Comparison of ENCODE assay signal across 39 cellular contexts in genomic region chr20:63227260-63227659, GRCh38. TPM values are rescaled to one million over a fixed set of nuclear protein-coding genes. Genes with fewer than 3 reads are reported as not detected.
"Had no signal": no experiment of that assay in that cellular context is flagged by ENCODE, and none has a peak within 500 bp of the region (broad histone marks: within the 10 kb centered on the region; RNA-seq: fewer than 3 reads in every experiment).

No MANE protein-coding gene starts in this region.

- H3K27ac Mint-ChIP-seq: activated B cell treated with CpG ODN at 0.5 μM for 24 hours; activated CD4-positive, alpha-beta memory T cell treated with anti-CD3 and anti-CD28 coated beads for 36 hours; activated CD4-positive, alpha-beta T cell treated with anti-CD3 and anti-CD28 coated beads, Interleukin-2, amount 10 ng/mL, durations not matched to agents 24 days and 14 days; activated CD8-positive, alpha-beta T cell treated with anti-CD3 and anti-CD28 coated beads for 36 hours; activated naive CD4-positive, alpha-beta T cell treated with anti-CD3 and anti-CD28 coated beads for 36 hours; activated naive CD4-positive, alpha-beta T cell treated with anti-CD3 and anti-CD28 coated beads, Interleukin-2, amount 50 U/mL, for 72 hours; activated naive CD8-positive, alpha-beta T cell treated with anti-CD3 and anti-CD28 coated beads for 36 hours; activated T-cell treated with anti-CD3 and anti-CD28 coated beads, Interleukin-2, amount 50 U/mL, for 72 hours; activated T-helper 1 cell treated with anti-CD3 and anti-CD28 coated beads, Interleukin-12 subunit alpha, Interleukin-12 subunit beta, Interleukin-2, Interleukin-4 antibody, amounts not matched to agents 30 ng/mL and 10 ng/mL and 1 ng/mL, durations not matched to agents 14 hours and 24 hours and 36 hours; activated T-helper 17 cell treated with anti-CD3 and anti-CD28 coated beads, Interleukin-2, amount 50 U/mL, for 72 hours; brain; T-cell; T-helper 17 cell had no signal

- H3K36me3 ChIP-seq: adrenal gland, cardiac muscle cell had no signal

- FAIRE-seq: bronchial epithelial cell, TTC549 had no signal

- H3K9me3 Mint-ChIP-seq: activated B cell treated with CpG ODN at 0.5 μM for 24 hours; activated CD4-positive, alpha-beta memory T cell treated with anti-CD3 and anti-CD28 coated beads for 36 hours; activated CD4-positive, alpha-beta T cell treated with anti-CD3 and anti-CD28 coated beads, Interleukin-2, amount 10 ng/mL, durations not matched to agents 24 days and 14 days; activated CD8-positive, alpha-beta T cell treated with anti-CD3 and anti-CD28 coated beads for 36 hours; activated naive CD4-positive, alpha-beta T cell treated with anti-CD3 and anti-CD28 coated beads for 36 hours; activated naive CD4-positive, alpha-beta T cell treated with anti-CD3 and anti-CD28 coated beads, Interleukin-2, amount 50 U/mL, for 72 hours; activated naive CD8-positive, alpha-beta T cell treated with anti-CD3 and anti-CD28 coated beads for 36 hours; activated T-cell treated with anti-CD3 and anti-CD28 coated beads, Interleukin-2, amount 50 U/mL, for 4 hours; activated T-cell treated with anti-CD3 and anti-CD28 coated beads, Interleukin-2, amount 50 U/mL, for 72 hours; activated T-helper 1 cell treated with anti-CD3 and anti-CD28 coated beads, Interleukin-12 subunit alpha, Interleukin-12 subunit beta, Interleukin-2, Interleukin-4 antibody, amounts not matched to agents 30 ng/mL and 10 ng/mL and 1 ng/mL, durations not matched to agents 14 hours and 24 hours and 36 hours; activated T-helper 17 cell treated with anti-CD3 and anti-CD28 coated beads, Interleukin-2, amount 50 U/mL, for 72 hours; central memory CD8-positive, alpha-beta T cell; T-cell had no signal

- H3K4me3 Mint-ChIP-seq: activated B cell treated with CpG ODN at 0.5 μM for 24 hours; activated CD4-positive, alpha-beta memory T cell treated with anti-CD3 and anti-CD28 coated beads for 36 hours; activated CD4-positive, alpha-beta T cell treated with anti-CD3 and anti-CD28 coated beads, Interleukin-2, amount 10 ng/mL, durations not matched to agents 24 days and 14 days; activated CD8-positive, alpha-beta T cell treated with anti-CD3 and anti-CD28 coated beads for 36 hours; activated naive CD4-positive, alpha-beta T cell treated with anti-CD3 and anti-CD28 coated beads for 36 hours; activated naive CD8-positive, alpha-beta T cell treated with anti-CD3 and anti-CD28 coated beads for 36 hours; activated T-cell treated with anti-CD3 and anti-CD28 coated beads, Interleukin-2, amount 50 U/mL, for 4 hours; activated T-cell treated with anti-CD3 and anti-CD28 coated beads, Interleukin-2, amount 50 U/mL, for 72 hours; activated T-helper 1 cell treated with anti-CD3 and anti-CD28 coated beads, Interleukin-12 subunit alpha, Interleukin-12 subunit beta, Interleukin-2, Interleukin-4 antibody, amounts not matched to agents 30 ng/mL and 10 ng/mL and 1 ng/mL, durations not matched to agents 14 hours and 24 hours and 36 hours; activated T-helper 17 cell treated with anti-CD3 and anti-CD28 coated beads, Interleukin-2, amount 50 U/mL, for 72 hours; brain; central memory CD8-positive, alpha-beta T cell; T-cell; T-helper 17 cell had no signal

- H3K27ac ChIP-seq: adrenal gland, cardiac muscle cell, VCaP had no signal

- H3K36me3 Mint-ChIP-seq: activated CD4-positive, alpha-beta memory T cell treated with anti-CD3 and anti-CD28 coated beads for 36 hours; activated naive CD4-positive, alpha-beta T cell treated with anti-CD3 and anti-CD28 coated beads, Interleukin-2, amount 50 U/mL, for 72 hours; activated naive CD8-positive, alpha-beta T cell treated with anti-CD3 and anti-CD28 coated beads for 36 hours; brain; T-cell had no signal

- H3K4me3 ChIP-seq: adrenal gland, cardiac muscle cell had no signal

- H3K4me1 Mint-ChIP-seq: activated CD4-positive, alpha-beta T cell treated with anti-CD3 and anti-CD28 coated beads, Interleukin-2, amount 10 ng/mL, durations not matched to agents 24 days and 14 days; activated naive CD8-positive, alpha-beta T cell treated with anti-CD3 and anti-CD28 coated beads for 36 hours; activated T-helper 17 cell treated with anti-CD3 and anti-CD28 coated beads, Interleukin-2, amount 50 U/mL, for 72 hours; central memory CD8-positive, alpha-beta T cell had no signal

- DNase-seq: activated B cell treated with CpG ODN at 0.5 μM for 24 hours; activated CD4-positive, alpha-beta memory T cell treated with anti-CD3 and anti-CD28 coated beads for 36 hours; activated CD4-positive, alpha-beta T cell treated with anti-CD3 and anti-CD28 coated beads for 4 hours; activated CD4-positive, alpha-beta T cell treated with anti-CD3 and anti-CD28 coated beads, Interleukin-2, amount 10 ng/mL, durations not matched to agents 24 days and 14 days; activated CD4-positive, alpha-beta T cell treated with anti-CD3 and anti-CD28 coated beads, Interleukin-2, amount 50 U/mL, for 1 hour; activated CD4-positive, alpha-beta T cell treated with anti-CD3 and anti-CD28 coated beads, Interleukin-2, amount 50 U/mL, for 4 hours; activated CD4-positive, CD25-positive, alpha-beta regulatory T cell treated with anti-CD3 and anti-CD28 coated beads, Interleukin-2, amount 50 U/mL, for 72 hours; activated CD8-positive, alpha-beta memory T cell treated with anti-CD3 and anti-CD28 coated beads, Interleukin-2, amount 50 U/mL, for 4 hours; activated CD8-positive, alpha-beta T cell treated with anti-CD3 and anti-CD28 coated beads for 36 hours; activated effector memory CD4-positive, alpha-beta T cell treated with anti-CD3 and anti-CD28 coated beads, Interleukin-2, amount 50 U/mL, for 16 hours; activated gamma-delta T cell treated with Interleukin-2 at 50 U/mL for 16 hours; activated naive CD4-positive, alpha-beta T cell; activated naive CD4-positive, alpha-beta T cell treated with anti-CD3 and anti-CD28 coated beads for 36 hours; activated naive CD4-positive, alpha-beta T cell treated with anti-CD3 and anti-CD28 coated beads, Interleukin-2, amount 50 U/mL, for 16 hours; activated naive CD8-positive, alpha-beta T cell treated with anti-CD3 and anti-CD28 coated beads for 36 hours; activated T-cell treated with anti-CD3 and anti-CD28 coated beads for 4 hours; activated T-cell treated with anti-CD3 and anti-CD28 coated beads, Interleukin-2, amount 50 U/mL, for 1 hour; activated T-cell treated with anti-CD3 and anti-CD28 coated beads, Interleukin-2, amount 50 U/mL, for 4 hours; activated T-cell treated with anti-CD3 and anti-CD28 coated beads, Interleukin-2, amount 50 U/mL, for 72 hours; adrenal gland; amniotic stem cell; aorta; caudate nucleus; cerebellar nuclear complex; T-cell; T-helper 17 cell; T-helper 9 cell had no signal

- ATAC-seq: activated CD8-positive, alpha-beta T cell treated with anti-CD3 and anti-CD28 coated beads for 36 hours; activated naive CD4-positive, alpha-beta T cell treated with anti-CD3 and anti-CD28 coated beads, Interleukin-2, amount 50 U/mL, for 72 hours; activated T-cell treated with anti-CD3 and anti-CD28 coated beads, Interleukin-2, amount 50 U/mL, for 4 hours; activated T-cell treated with anti-CD3 and anti-CD28 coated beads, Interleukin-2, amount 50 U/mL, for 72 hours; activated T-helper 17 cell treated with anti-CD3 and anti-CD28 coated beads, Interleukin-2, amount 50 U/mL, for 72 hours; T-cell; T-helper 17 cell had no signal

- H3K9me3 ChIP-seq: adrenal gland had no signal

RNA-seq across cellular contexts. Expression of gene BIRC7, which starts 8.4 kb away (rescaled TPM):
- total RNA-seq: activated B cell treated with CpG ODN at 0.5 μM for 24 hours; activated CD4-positive, alpha-beta memory T cell treated with anti-CD3 and anti-CD28 coated beads for 36 hours; activated CD4-positive, alpha-beta T cell treated with anti-CD3 and anti-CD28 coated beads, Interleukin-2, amount 10 ng/mL, durations not matched to agents 24 days and 14 days; activated CD8-positive, alpha-beta memory T cell treated with anti-CD3 and anti-CD28 coated beads for 36 hours; activated naive CD4-positive, alpha-beta T cell treated with anti-CD3 and anti-CD28 coated beads for 36 hours; activated T-cell treated with anti-CD3 and anti-CD28 coated beads, Interleukin-2, amount 50 U/mL, for 4 hours; activated T-helper 1 cell treated with anti-CD3 and anti-CD28 coated beads, Interleukin-12 subunit alpha, Interleukin-12 subunit beta, Interleukin-2, Interleukin-4 antibody, amounts not matched to agents 30 ng/mL and 10 ng/mL and 1 ng/mL, durations not matched to agents 14 hours and 24 hours and 36 hours; aorta; bronchial epithelial cell; T-cell; T-helper 1 cell treated with Interleukin-12 subunit alpha and Interleukin-12 subunit beta and Interleukin-4 antibody, amounts not matched to agents 30 ng/mL and 1 ng/mL, for 36 hours; T-helper 17 cell; T-helper 2 cell treated with Interferon-gamma antibody and Interleukin-4, amounts not matched to agents 100 ng/mL and 5 ng/mL, for 36 hours had no signal
- polyA plus RNA-seq: aorta, cardiac muscle cell had no signal

RNA-seq across cellular contexts. Expression of gene NKAIN4, which starts 27.0 kb away (rescaled TPM):
- total RNA-seq: activated B cell treated with CpG ODN at 0.5 μM for 24 hours; activated CD4-positive, alpha-beta memory T cell treated with anti-CD3 and anti-CD28 coated beads for 36 hours; activated CD4-positive, alpha-beta T cell treated with anti-CD3 and anti-CD28 coated beads, Interleukin-2, amount 10 ng/mL, durations not matched to agents 24 days and 14 days; activated CD8-positive, alpha-beta memory T cell treated with anti-CD3 and anti-CD28 coated beads for 36 hours; activated CD8-positive, alpha-beta T cell treated with anti-CD3 and anti-CD28 coated beads for 36 hours; activated naive CD4-positive, alpha-beta T cell treated with anti-CD3 and anti-CD28 coated beads for 36 hours; activated naive CD4-positive, alpha-beta T cell treated with anti-CD3 and anti-CD28 coated beads, Interleukin-2, amount 50 U/mL, for 72 hours; activated naive CD8-positive, alpha-beta T cell treated with anti-CD3 and anti-CD28 coated beads for 36 hours; activated T-cell treated with anti-CD3 and anti-CD28 coated beads, Interleukin-2, amount 50 U/mL, for 4 hours; activated T-cell treated with anti-CD3 and anti-CD28 coated beads, Interleukin-2, amount 50 U/mL, for 72 hours; activated T-helper 1 cell treated with anti-CD3 and anti-CD28 coated beads, Interleukin-12 subunit alpha, Interleukin-12 subunit beta, Interleukin-2, Interleukin-4 antibody, amounts not matched to agents 30 ng/mL and 10 ng/mL and 1 ng/mL, durations not matched to agents 14 hours and 24 hours and 36 hours; activated T-helper 17 cell treated with anti-CD3 and anti-CD28 coated beads, Interleukin-2, amount 50 U/mL, for 72 hours; aorta; cardiac muscle cell; T-cell; T-helper 1 cell treated with Interleukin-12 subunit alpha and Interleukin-12 subunit beta and Interleukin-4 antibody, amounts not matched to agents 30 ng/mL and 1 ng/mL, for 36 hours; T-helper 17 cell; T-helper 2 cell treated with Interferon-gamma antibody and Interleukin-4, amounts not matched to agents 100 ng/mL and 5 ng/mL, for 36 hours had no signal
- polyA plus RNA-seq: aorta, cardiac muscle cell had no signal
